Comparison of ENCODE assay signal across 8 cellular contexts in genomic region chrX:45850775-45851433, GRCh38.
DNase-seq lines count a peak whose midpoint lies in the region; ATAC-seq and TF ChIP-seq lines count a peak whose summit lies in the region.

No MANE protein-coding gene starts in this region.

- DNase-seq in DMS53 treated with DMSO at 0.1 percent for 48 hours (lab: John Stamatoyannopoulos, UW; ENCODE audit: unreplicated experiment) (peak; percentile 30), NB4 (ENCODE audit: low read depth) (peak; percentile 76), activated T-cell treated with anti-CD3 and anti-CD28 coated beads for 48 hours (ENCODE audit: low read depth) (peak; percentile 25), fibroblast of mammary gland (ENCODE audit: low read depth) (peak; percentile 25), AG08395 (ENCODE audit: low spot score) (no peak), cortex of kidney (lab: John Stamatoyannopoulos, UW) (no peak)

- no peak for TF ChIP-seq POLR2A in NB4 (IDR thresholded peaks at IDR 0.05; ENCODE audit: extremely low read depth, insufficient read length)

- peak overlapping the region; percentile 84 for H3K4me3 ChIP-seq in NB4 (ENCODE audit: low read depth, low read length)
- peak overlapping the region; percentile 74 for H3K4me3 ChIP-seq in fibroblast of mammary gland (ENCODE audit: control insufficient read depth, low read depth, low read length)
- H3K4me3 ChIP-seq in neuron (ENCODE audit: low read length): peak overlapping the region; percentile 82

- peaks cover 18% of the 10 kb centered on the region for H3K4me1 ChIP-seq in neuron (ENCODE audit: insufficient read depth, low read length)

- no peaks in the 10 kb centered on the region for H3K27me3 ChIP-seq in neuron (ENCODE audit: insufficient read depth, low read length)

- H3K9me3 ChIP-seq in neuron (ENCODE audit: low read length): no peaks in the 10 kb centered on the region

- TF ChIP-seq CTCF in NB4 (IDR thresholded peaks at IDR 0.05; ENCODE audit: low read depth, low read length): no peak
- TF ChIP-seq CTCF in fibroblast of mammary gland (conservative IDR thresholded peaks at IDR 0.05; ENCODE audit: control insufficient read depth, insufficient read depth, low read depth, low read length): no peak

- H3K36me3 ChIP-seq in neuron (ENCODE audit: insufficient read depth, low read length): peaks cover 25% of the 10 kb centered on the region

- H2AFZ ChIP-seq in neuron (ENCODE audit: low read depth, low read length): no peak overlapping the region

- ATAC-seq in GM18870 (IDR thresholded peaks at IDR 0.05; ENCODE audit: unreplicated experiment): no peak

Comparison
In these comparisons a context has a peak if more than half of its experiments do, and no peak if none do; other contexts are left out.
1. DNase-seq: peak in DMS53 treated with DMSO at 0.1 percent for 48 hours (single experiment), NB4 (single experiment), activated T-cell treated with anti-CD3 and anti-CD28 coated beads for 48 hours (single experiment) and fibroblast of mammary gland (single experiment); none in AG08395 (single experiment) and cortex of kidney (single experiment).
2. Peak in every context shown above with its lines, with median percentiles within 50 percentile points of each other: H3K4me3 ChIP-seq.